ENCODE assay signal across 8 cellular contexts in genomic region chr10:44978570-44979280, GRCh38. TPM values are rescaled to one million over a fixed set of nuclear protein-coding genes. Genes with fewer than 3 reads are reported as not detected.
DNase-seq lines count a peak whose midpoint lies in the region; ATAC-seq and TF ChIP-seq lines count a peak whose summit lies in the region.

Gene DEPP1 (minus strand): TSS chr10:44978809. CDS start chr10:44978030, 779 bp downstream.

- TF ChIP-seq CTCF in PC-9 (conservative IDR thresholded peaks at IDR 0.05) (0 out of 2 replicates have a peak, but pooled peaks have one; percentile 23), dorsolateral prefrontal cortex (IDR thresholded peaks at IDR 0.05 in 54 of 56, conservative IDR thresholded peaks at IDR 0.05 in 2 of 56; ENCODE audit: low read depth in 1 of 56, partially characterized antibody in 56 of 56) (peak in 5 of 56 donors; percentile 9 to 15 (median 13)), left lung (IDR thresholded peaks at IDR 0.05) (no peak), thoracic aorta (IDR thresholded peaks at IDR 0.05) (peak; percentile 15)

- H3K4me3 ChIP-seq in PC-9 (peak within 1 kb of the TSS; percentile 61), dorsolateral prefrontal cortex (peak within 1 kb of the TSS; percentile 14 to 72 (median 58)), left lung (peak within 1 kb of the TSS; percentile 26 to 49), thoracic aorta (peak within 1 kb of the TSS; percentile 73)

- peaks cover 9% of the 10 kb centered on the region for H4K20me1 ChIP-seq in PC-9 (ENCODE audit: insufficient read depth)

- no peaks in the 10 kb centered on the region for H3K36me3 Mint-ChIP-seq in naive thymus-derived CD8-positive, alpha-beta T cell

- peaks cover 0 to 22% (median 6%) of the 10 kb centered on the region in 4 donors for H3K4me1 Mint-ChIP-seq in naive thymus-derived CD8-positive, alpha-beta T cell

- peak within 1 kb of the TSS in 3 of 10 donors; percentile 27 to 39 (median 37) for H3K27ac Mint-ChIP-seq in naive thymus-derived CD8-positive, alpha-beta T cell

- CTCF ChIA-PET in PC-9 (lab: Charles Lee): interaction anchor here (0.6 to 1.4 kb wide), 2 partner anchors 25 to 1020 kb away, joined by 3 read pairs; no protein-coding TSS in a partner anchor

- peaks cover 22% of the 10 kb centered on the region for H3K79me2 ChIP-seq in PC-9 (ENCODE audit: low read depth)

- no peaks in the 10 kb centered on the region for H3K9me3 Mint-ChIP-seq in naive thymus-derived CD8-positive, alpha-beta T cell

- H3K27me3 Mint-ChIP-seq in naive thymus-derived CD8-positive, alpha-beta T cell: no peaks in the 10 kb centered on the region

- DNase-seq in GM03348 (ENCODE audit: low spot score): peak; percentile 87
- peak; percentile 64 for DNase-seq in HuH-7.5 (ENCODE audit: low spot score)
- DNase-seq in PC-9: peak; percentile 96
- DNase-seq in dorsolateral prefrontal cortex: peak; percentile 44 to 97 (median 80)
- peak; percentile 87 to 92 for DNase-seq in left lung
- DNase-seq in thoracic aorta (ENCODE audit: low spot score): peak; percentile 87
- no peak for DNase-seq in activated effector memory CD4-positive, alpha-beta T cell treated with Interleukin-2 at 50 U/mL for 16 hours
- no peak for DNase-seq in naive thymus-derived CD8-positive, alpha-beta T cell

- H2AFZ ChIP-seq in PC-9: peak within 1 kb of the TSS; percentile 63

- no peaks in the 10 kb centered on the region for H3K9me3 ChIP-seq in PC-9 (ENCODE audit: insufficient read depth, low read depth)
- no peaks in the 10 kb centered on the region for H3K9me3 ChIP-seq in left lung
- H3K9me3 ChIP-seq in thoracic aorta: no peaks in the 10 kb centered on the region

- no peak within 1 kb of the TSS for H3K4me3 Mint-ChIP-seq in naive thymus-derived CD8-positive, alpha-beta T cell

- H3K36me3 ChIP-seq in PC-9 (ENCODE audit: low read depth) (no peaks in the 10 kb centered on the region), left lung (peaks cover 0 to 37% of the 10 kb centered on the region in 2 donors), thoracic aorta (peaks cover 13% of the 10 kb centered on the region)

- peak; percentile 68 for ATAC-seq in left lung
- peak; percentile 71 for ATAC-seq in thoracic aorta (ENCODE audit: insufficient number of reproducible peaks, low FRiP score, low read depth)
- ATAC-seq in naive thymus-derived CD8-positive, alpha-beta T cell: no peak

- peak within 1 kb of the TSS; percentile 92 for H3K27ac ChIP-seq in PC-9
- peak within 1 kb of the TSS; percentile 60 to 97 (median 91) for H3K27ac ChIP-seq in dorsolateral prefrontal cortex
- peak within 1 kb of the TSS; percentile 78 to 82 for H3K27ac ChIP-seq in left lung
- H3K27ac ChIP-seq in thoracic aorta: peak within 1 kb of the TSS; percentile 87 to 95

- H3F3A ChIP-seq in PC-9 (ENCODE audit: insufficient read depth, low read depth): peaks cover 31% of the 10 kb centered on the region; the same call in 1 of the 2 replicates

- intact Hi-C loops in PC-9 (cut with micrococcal nuclease; ENCODE audit: unreplicated experiment) (loop anchor here (1.0 to 5.0 kb wide), 5 partner anchors 14 to 1116 kb away; partner anchors contain the start of gene RASSF4), dorsolateral prefrontal cortex (cut with DNase I) (loop anchor here in 1 of 2 donors (5.0 kb wide), 1 partner anchor 101 kb away; no protein-coding TSS in a partner anchor), left lung (cut with DNase I) (loop anchor here in 1 of 2 donors (5.0 kb wide), 1 partner anchor 46 kb away; no protein-coding TSS in a partner anchor)

- H3K4me1 ChIP-seq in PC-9 (replicated peaks; ENCODE audit: insufficient read depth): peaks cover 90% of the 10 kb centered on the region
- H3K4me1 ChIP-seq in left lung: peaks cover 41 to 93% of the 10 kb centered on the region in 2 donors
- H3K4me1 ChIP-seq in thoracic aorta (ENCODE audit: control insufficient read depth in 1 of 2, low read depth in 2 of 2): peaks cover 46 to 75% of the 10 kb centered on the region in 2 donors

- no TSS peak for BruUV-seq in PC-9 (replicated peaks; lab: Mats Ljungman, UMichigan)

- POLR2A ChIA-PET in PC-9 (lab: Charles Lee; ENCODE audit: unreplicated experiment): interaction anchor here (0.6 to 1.2 kb wide), 10 partner anchors 12 to 1424 kb away, joined by 3 to 13 read pairs (median 4); partner anchors contain the start of gene NCOA4
- POLR2A ChIA-PET in naive thymus-derived CD8-positive, alpha-beta T cell (lab: Charles Lee): no interaction called here

- peak within 1 kb of the TSS; percentile 81 for H3K4me2 ChIP-seq in PC-9

- no peaks in the 10 kb centered on the region for H3K9me2 ChIP-seq in PC-9 (ENCODE audit: insufficient read depth)

- H3K27me3 ChIP-seq in PC-9 (ENCODE audit: insufficient read depth, low read depth): no peaks in the 10 kb centered on the region
- no peaks in the 10 kb centered on the region for H3K27me3 ChIP-seq in dorsolateral prefrontal cortex
- H3K27me3 ChIP-seq in left lung: no peaks in the 10 kb centered on the region
- no peaks in the 10 kb centered on the region for H3K27me3 ChIP-seq in thoracic aorta (replicated peaks; ENCODE audit: insufficient read depth)

RNA-seq across cellular contexts. Expression of gene DEPP1, which starts in this region (rescaled TPM):
- total RNA-seq in PC-9 (2021): 13.2 and 15.1 TPM in 2 replicates
- total RNA-seq in dorsolateral prefrontal cortex: 100 to 1,000 TPM in 23 of 120 experiments, 10 to 100 TPM in 91, 1 to 10 TPM in 6; 8.1 to 234 (median 44.3) TPM
- 10 to 100 TPM; 25.4 to 33.9 TPM for total RNA-seq in left lung
- 100 to 1,000 TPM; 473 to 661 TPM for total RNA-seq in thoracic aorta
- not detected for total RNA-seq in naive thymus-derived CD8-positive, alpha-beta T cell
- polyA plus RNA-seq in naive thymus-derived CD8-positive, alpha-beta T cell: not detected

Comparison
In these comparisons a context has a peak if more than half of its experiments do, and no peak if none do; other contexts are left out.
1. RNA of gene DEPP1 (total RNA-seq): 473 to 661 TPM in thoracic aorta, 8.1 to 234 TPM in dorsolateral prefrontal cortex, 25.4 to 33.9 TPM in left lung and 13.2 to 15.1 TPM in PC-9; not detected in naive thymus-derived CD8-positive, alpha-beta T cell; every median in the first group is over 4 times any median in the second.
2. DNase-seq: peak in GM03348 (single experiment), HuH-7.5 (single experiment), PC-9 (2 of 2), dorsolateral prefrontal cortex (10 of 10), left lung (2 of 2) and thoracic aorta (single experiment); none in activated effector memory CD4-positive, alpha-beta T cell treated with Interleukin-2 at 50 U/mL for 16 hours (single experiment) and naive thymus-derived CD8-positive, alpha-beta T cell (0 of 10).
3. CTCF ChIP-seq: peak in PC-9 (single experiment) and thoracic aorta (single experiment); none in left lung (0 of 2).
4. ATAC-seq: peak in left lung (single experiment) and thoracic aorta (single experiment); none in naive thymus-derived CD8-positive, alpha-beta T cell (0 of 2).
5. Peak in every context shown above with its lines, with median percentiles within 50 percentile points of each other: H3K27ac ChIP-seq and H3K4me3 ChIP-seq.